ENCODE assay signal across 1 cellular context in genomic region chr20:36400901-36401300, GRCh38.
TF ChIP-seq lines count a peak whose summit lies in the region.

No MANE protein-coding gene starts in this region.

TF ChIP-seq in GM23338, 12 proteins besides CTCF, POLR2A, EP300 and RAD21 (continued from another document):
- TF ChIP-seq REST (IDR thresholded peaks at IDR 0.05; ENCODE audit: unreplicated experiment), result no peak
